36 cellular contexts compared by ENCODE assay signal in genomic region chr22:38174626-38175025, GRCh38. TPM values are rescaled to one million over a fixed set of nuclear protein-coding genes. Genes with fewer than 3 reads are reported as not detected.
A peak's percentile ranks its signal among the peaks of the same experiment; 100 is the strongest.
DNase-seq lines count a peak whose midpoint lies in the region; ATAC-seq and TF ChIP-seq lines count a peak whose summit lies in the region.
"Had no signal": no experiment of that assay in that cellular context is flagged by ENCODE, and none has a peak within 500 bp of the region (broad histone marks: within the 10 kb centered on the region; RNA-seq: fewer than 3 reads in every experiment).

No MANE protein-coding gene starts in this region.

- H2AFZ ChIP-seq in OCI-LY7 (ENCODE audit: low read length) = no peak overlapping the region
- H2AFZ ChIP-seq: GM23248, parathyroid adenoma, PC-9 had no signal

- no peak overlapping the region for H2BK5ac ChIP-seq in mesendoderm (ENCODE audit: low read length)

- no peaks in the 10 kb centered on the region for H3K27me3 Mint-ChIP-seq in activated T-helper 1 cell treated with anti-CD3 and anti-CD28 coated beads, Interleukin-12 subunit alpha, Interleukin-12 subunit beta, Interleukin-2, Interleukin-4 antibody, amounts not matched to agents 30 ng/mL and 10 ng/mL and 1 ng/mL, durations not matched to agents 14 hours and 24 hours and 36 hours (ENCODE audit: insufficient read depth)
- H3K27me3 Mint-ChIP-seq: CD4-positive, CD25-positive, alpha-beta regulatory T cell; naive thymus-derived CD8-positive, alpha-beta T cell had no signal

- no peak overlapping the region for H2AK5ac ChIP-seq in mesendoderm (ENCODE audit: low read length)

- CTCF ChIA-PET in OCI-LY7 (lab: Charles Lee; ENCODE audit: unreplicated experiment) = no interaction called here

- H4K20me1 ChIP-seq in OCI-LY7 (ENCODE audit: insufficient read depth, low read length) = no peaks in the 10 kb centered on the region

- no peaks in the 10 kb centered on the region for H3K79me1 ChIP-seq in mesendoderm (ENCODE audit: low read length)

- intact Hi-C loops in activated T-helper 1 cell treated with anti-CD3 and anti-CD28 coated beads, Interleukin-12 subunit alpha, Interleukin-12 subunit beta, Interleukin-2, Interleukin-4 antibody, amounts not matched to agents 30 ng/mL and 10 ng/mL and 1 ng/mL, durations not matched to agents 14 hours and 24 hours and 36 hours (cut with micrococcal nuclease) = no loop called here
- intact Hi-C loops in OCI-LY7 (cut with micrococcal nuclease; ENCODE audit: unreplicated experiment) = no loop called here

- no peaks in the 10 kb centered on the region for H3K79me2 ChIP-seq in mesendoderm (ENCODE audit: control insufficient read depth, insufficient read depth, low read length)
- no peaks in the 10 kb centered on the region for H3K79me2 ChIP-seq in OCI-LY7 (ENCODE audit: insufficient read depth, low read depth, low read length)
- H3K79me2 ChIP-seq: parathyroid adenoma had no signal

- no peak overlapping the region for H3K4me3 ChIP-seq in mesendoderm (ENCODE audit: low read length)
- H3K4me3 ChIP-seq in skeletal muscle tissue (ENCODE audit: low read length in 3 of 3) = no peak overlapping the region
- no peak overlapping the region for H3K4me3 ChIP-seq in OCI-LY7 (ENCODE audit: low read depth, low read length, poor library complexity, severe bottlenecking)
- H3K4me3 ChIP-seq: cardiac muscle cell, gastroesophageal sphincter, GM12878, GM23248, PC-9 had no signal

- POLR2A ChIA-PET in OCI-LY7 (lab: Charles Lee) = no interaction called here

- peaks cover 9% of the 10 kb centered on the region for H3K36me3 Mint-ChIP-seq in activated T-helper 1 cell treated with anti-CD3 and anti-CD28 coated beads, Interleukin-12 subunit alpha, Interleukin-12 subunit beta, Interleukin-2, Interleukin-4 antibody, amounts not matched to agents 30 ng/mL and 10 ng/mL and 1 ng/mL, durations not matched to agents 14 hours and 24 hours and 36 hours (ENCODE audit: low read depth)

- H2BK15ac ChIP-seq in mesendoderm (replicated peaks; ENCODE audit: low read depth) = no peak overlapping the region

- H3K4me3 Mint-ChIP-seq in activated T-helper 1 cell treated with anti-CD3 and anti-CD28 coated beads, Interleukin-12 subunit alpha, Interleukin-12 subunit beta, Interleukin-2, Interleukin-4 antibody, amounts not matched to agents 30 ng/mL and 10 ng/mL and 1 ng/mL, durations not matched to agents 14 hours and 24 hours and 36 hours = no peak overlapping the region
- H3K4me3 Mint-ChIP-seq: activated naive CD4-positive, alpha-beta T cell treated with anti-CD3 and anti-CD28 coated beads for 36 hours; activated T-cell treated with anti-CD3 and anti-CD28 coated beads, Interleukin-2, amount 50 U/mL, for 4 hours; CD4-positive, CD25-positive, alpha-beta regulatory T cell; endodermal cell; HFFc6; T-helper 2 cell treated with Interferon-gamma antibody and Interleukin-4, amounts not matched to agents 5 μg/mL and 100 μg/mL, for 36 hours had no signal

- H2BK120ac ChIP-seq in mesendoderm (ENCODE audit: low read depth, low read length) = no peak overlapping the region

- peak overlapping the region; percentile 7 for H3K56ac ChIP-seq in mesendoderm (ENCODE audit: low read length)

- H3K4me1 ChIP-seq in mesendoderm (ENCODE audit: control insufficient read depth, low read depth, low read length) (no peaks in the 10 kb centered on the region), skeletal muscle tissue (ENCODE audit: control insufficient read depth in 3 of 3, insufficient read depth in 3 of 3, low read length in 3 of 3) (peaks cover 35 to 65% (median 62%) of the 10 kb centered on the region in 3 donors), OCI-LY7 (ENCODE audit: insufficient read depth, low read length, poor library complexity, severe bottlenecking) (peaks cover 14% of the 10 kb centered on the region)
- H3K4me1 ChIP-seq: parathyroid adenoma had no signal

- no peak overlapping the region for H4K5ac ChIP-seq in mesendoderm (ENCODE audit: low read length)

- H3K9ac ChIP-seq in mesendoderm (ENCODE audit: low read length) (no peak overlapping the region), skeletal muscle tissue (ENCODE audit: low read depth in 1 of 3, low read length in 3 of 3) (peak overlapping the region in 1 of 3 donors; percentile 33)
- H3K9ac ChIP-seq: GM23248, parathyroid adenoma had no signal

- BruUV-seq in OCI-LY7 (replicated peaks; lab: Mats Ljungman, UMichigan) = no TSS peak

- H3K27ac Mint-ChIP-seq in activated T-helper 1 cell treated with anti-CD3 and anti-CD28 coated beads, Interleukin-12 subunit alpha, Interleukin-12 subunit beta, Interleukin-2, Interleukin-4 antibody, amounts not matched to agents 30 ng/mL and 10 ng/mL and 1 ng/mL, durations not matched to agents 14 hours and 24 hours and 36 hours = peak overlapping the region; percentile 67
- H3K27ac Mint-ChIP-seq: activated naive CD4-positive, alpha-beta T cell treated with anti-CD3 and anti-CD28 coated beads for 36 hours; endodermal cell; HFFc6; T-helper 2 cell treated with Interferon-gamma antibody and Interleukin-4, amounts not matched to agents 5 μg/mL and 100 μg/mL, for 36 hours had no signal

- no peaks in the 10 kb centered on the region for H3K9me3 Mint-ChIP-seq in activated T-helper 1 cell treated with anti-CD3 and anti-CD28 coated beads, Interleukin-12 subunit alpha, Interleukin-12 subunit beta, Interleukin-2, Interleukin-4 antibody, amounts not matched to agents 30 ng/mL and 10 ng/mL and 1 ng/mL, durations not matched to agents 14 hours and 24 hours and 36 hours
- H3K9me3 Mint-ChIP-seq: activated naive CD4-positive, alpha-beta T cell treated with anti-CD3 and anti-CD28 coated beads for 36 hours; activated T-cell treated with anti-CD3 and anti-CD28 coated beads, Interleukin-2, amount 50 U/mL, for 4 hours; endodermal cell; HFFc6; naive thymus-derived CD8-positive, alpha-beta T cell; T-helper 2 cell treated with Interferon-gamma antibody and Interleukin-4, amounts not matched to agents 5 μg/mL and 100 μg/mL, for 36 hours had no signal

- no peak for ATAC-seq in GM19463 (IDR thresholded peaks at IDR 0.05; ENCODE audit: unreplicated experiment)
- no peak for ATAC-seq in HG03469 (IDR thresholded peaks at IDR 0.05; ENCODE audit: unreplicated experiment)
- ATAC-seq: activated T-cell treated with anti-CD3 and anti-CD28 coated beads, Interleukin-2, amount 50 U/mL, for 4 hours; gastroesophageal sphincter; GM12878; left ventricle myocardium superior; naive thymus-derived CD8-positive, alpha-beta T cell; sciatic nerve had no signal

- no peak overlapping the region for H4K8ac ChIP-seq in mesendoderm (ENCODE audit: low read depth, low read length)

- TF ChIP-seq CTCF in OCI-LY7 (conservative IDR thresholded peaks at IDR 0.05; ENCODE audit: low read length) = no peak

- H3K27me3 ChIP-seq in mesendoderm (ENCODE audit: insufficient read depth, low read length, poor library complexity) (no peaks in the 10 kb centered on the region), skeletal muscle tissue (ENCODE audit: control insufficient read depth in 3 of 3, insufficient read depth in 3 of 3, low read length in 3 of 3) (no peaks in the 10 kb centered on the region)
- H3K27me3 ChIP-seq: cardiac muscle cell, gastroesophageal sphincter had no signal

- no peak overlapping the region for H3K23ac ChIP-seq in mesendoderm (ENCODE audit: low read length)

- H3K18ac ChIP-seq in mesendoderm (ENCODE audit: low read length) = no peak overlapping the region

- no peak overlapping the region for H3K4ac ChIP-seq in mesendoderm (ENCODE audit: low read depth, low read length)

- H3K9me2 ChIP-seq in OCI-LY7 (ENCODE audit: insufficient read depth, low read length) = no peaks in the 10 kb centered on the region

- H3K9me3 ChIP-seq in skeletal muscle tissue (ENCODE audit: control insufficient read depth in 3 of 3, low read length in 3 of 3) (no peaks in the 10 kb centered on the region), OCI-LY7 (ENCODE audit: low read length) (no peaks in the 10 kb centered on the region)
- H3K9me3 ChIP-seq: gastroesophageal sphincter had no signal

- H3K36me3 ChIP-seq in mesendoderm (ENCODE audit: control insufficient read depth, insufficient read depth, low read length) = no peaks in the 10 kb centered on the region
- peaks cover 0 to under 1% (median 0%) of the 10 kb centered on the region in 3 donors for H3K36me3 ChIP-seq in skeletal muscle tissue (ENCODE audit: control insufficient read depth in 3 of 3, insufficient read depth in 3 of 3, low read length in 3 of 3)
- H3K36me3 ChIP-seq in OCI-LY7 (ENCODE audit: insufficient read depth, low read length) = no peaks in the 10 kb centered on the region
- H3K36me3 ChIP-seq: cardiac muscle cell, gastroesophageal sphincter had no signal

- H3K4me1 Mint-ChIP-seq in activated T-helper 1 cell treated with anti-CD3 and anti-CD28 coated beads, Interleukin-12 subunit alpha, Interleukin-12 subunit beta, Interleukin-2, Interleukin-4 antibody, amounts not matched to agents 30 ng/mL and 10 ng/mL and 1 ng/mL, durations not matched to agents 14 hours and 24 hours and 36 hours (ENCODE audit: low read depth) = peaks cover 44% of the 10 kb centered on the region

- H3K4me2 ChIP-seq in mesendoderm (ENCODE audit: low read length) (no peak overlapping the region), OCI-LY7 (ENCODE audit: low read length) (no peak overlapping the region)
- H3K4me2 ChIP-seq: PC-9 had no signal

- no peak overlapping the region for H3K27ac ChIP-seq in mesendoderm (ENCODE audit: low read depth, low read length)
- H3K27ac ChIP-seq in skeletal muscle tissue (ENCODE audit: low read depth, low read length) = peak overlapping the region; percentile 100
- H3K27ac ChIP-seq in OCI-LY7 (ENCODE audit: low read depth, low read length, poor library complexity, severe bottlenecking) = no peak overlapping the region
- H3K27ac ChIP-seq: 22Rv1, cardiac muscle cell, GM23248, HL-60, parathyroid adenoma, PC-9 had no signal

- no CpG with 5 or more reads among the region's 14 CpGs for WGBS in mesendoderm (ENCODE audit: extremely low coverage, insufficient coverage, low lambda C conversion rate)

- DNase-seq in NCI-H510A treated with DMSO at 0.1 percent for 48 hours (lab: John Stamatoyannopoulos, UW) = peak; percentile 47
- no peak for DNase-seq in NCI-H510A (lab: John Stamatoyannopoulos, UW)
- DNase-seq in activated T-helper 1 cell treated with anti-CD3 and anti-CD28 coated beads, Interleukin-12 subunit alpha, Interleukin-12 subunit beta, Interleukin-2, Interleukin-4 antibody, amounts not matched to agents 30 ng/mL and 10 ng/mL and 1 ng/mL, durations not matched to agents 14 hours and 24 hours and 36 hours (ENCODE audit: low spot score) = no peak
- no peak for DNase-seq in mesendoderm
- DNase-seq in OCI-LY7 (ENCODE audit: low spot score) = no peak
- DNase-seq: activated CD4-positive, alpha-beta T cell treated with anti-CD3 and anti-CD28 coated beads for 4 hours; activated naive CD4-positive, alpha-beta T cell treated with anti-CD3 and anti-CD28 coated beads for 36 hours; activated T-cell treated with anti-CD3 and anti-CD28 coated beads, Interleukin-2, amount 50 U/mL, for 4 hours; CD4-positive, CD25-positive, alpha-beta regulatory T cell; cortex of kidney; DMS 273 treated with DMSO at 0.1 percent for 48 hours; EL; endodermal cell; GM23248; HFFc6; left ventricle myocardium superior; naive thymus-derived CD8-positive, alpha-beta T cell; NCI-H1092; NCI-H187; NCI-H2171 treated with DMSO at 0.1 percent for 48 hours; NCI-H524 treated with DMSO at 0.1 percent for 48 hours; PC-9; Right ventricle myocardium superior; stimulated activated CD4-positive, alpha-beta T cell treated with anti-CD3 and anti-CD28 coated beads, Interleukin-4, amount 100 ng/mL, for 4 hours; stimulated activated naive CD4-positive, alpha-beta T cell treated with Interleukin-2 at 50 U/mL for 16 hours had no signal

RNA-seq across cellular contexts. Expression of gene PLA2G6, which starts 7.0 kb away (rescaled TPM):
- total RNA-seq in activated T-helper 1 cell treated with anti-CD3 and anti-CD28 coated beads, Interleukin-12 subunit alpha, Interleukin-12 subunit beta, Interleukin-2, Interleukin-4 antibody, amounts not matched to agents 30 ng/mL and 10 ng/mL and 1 ng/mL, durations not matched to agents 14 hours and 24 hours and 36 hours = 34.8 and 34.9 TPM in 2 replicates
- 2.4 TPM for polyA plus RNA-seq in mesendoderm (2013, experiment 1 of 2)
- 2.4 TPM for polyA plus RNA-seq in mesendoderm (2013, experiment 2 of 2)
- total RNA-seq in skeletal muscle tissue (14.1 TPM), OCI-LY7 (2022) (83.9 and 106 TPM in 2 replicates)
- 23.3 and 33.9 TPM in 2 replicates for total RNA-seq in OCI-LY7 (2014; rRNA removed; shearing (Covaris generic))

RNA-seq across cellular contexts. Expression of gene MAFF, which starts 27.2 kb away (rescaled TPM):
- total RNA-seq in activated T-helper 1 cell treated with anti-CD3 and anti-CD28 coated beads, Interleukin-12 subunit alpha, Interleukin-12 subunit beta, Interleukin-2, Interleukin-4 antibody, amounts not matched to agents 30 ng/mL and 10 ng/mL and 1 ng/mL, durations not matched to agents 14 hours and 24 hours and 36 hours = 12.3 and 12.5 TPM in 2 replicates
- polyA plus RNA-seq in mesendoderm (2013, experiment 1 of 2) = 6.2 TPM
- polyA plus RNA-seq in mesendoderm (2013, experiment 2 of 2) = 6.4 TPM
- total RNA-seq in skeletal muscle tissue (4.2 TPM), OCI-LY7 (2022) (3.4 and 5.3 TPM in 2 replicates)
- 3.8 and 5.7 TPM in 2 replicates for total RNA-seq in OCI-LY7 (2014; rRNA removed; shearing (Covaris generic))
